In genomic region chr1:165162671-165163241, GRCh38 we compare ENCODE assay signal across 9 cellular contexts.
DNase-seq lines count a peak whose midpoint lies in the region; ATAC-seq, FAIRE-seq and TF ChIP-seq lines count a peak whose summit lies in the region.
"Had no signal": no experiment of that assay in that cellular context is flagged by ENCODE, and none has a peak within 500 bp of the region (broad histone marks: within the 10 kb centered on the region; RNA-seq: fewer than 3 reads in every experiment).

No MANE protein-coding gene starts in this region.

- H2BK15ac ChIP-seq in neuronal stem cell (ENCODE audit: low read length) = peak overlapping the region; percentile 30

- no peak overlapping the region for H4K8ac ChIP-seq in neuronal stem cell (ENCODE audit: low read depth, low read length)

- H3K9ac ChIP-seq in neuronal stem cell (ENCODE audit: low read depth, low read length, poor library complexity) = no peak overlapping the region

- peak overlapping the region; percentile 41 for H3K18ac ChIP-seq in neuronal stem cell (ENCODE audit: low read length)

- no peak for ATAC-seq in activated CD8-positive, alpha-beta memory T cell treated with anti-CD3 and anti-CD28 coated beads, Interleukin-2, amount 10 ng/mL, durations not matched to agents 7 days and 5 days

- no peak overlapping the region for H2BK5ac ChIP-seq in neuronal stem cell (ENCODE audit: low read length)

- no peak overlapping the region for H3K23ac ChIP-seq in neuronal stem cell (ENCODE audit: low read depth, low read length, poor library complexity)

- no peak overlapping the region for H3K4me3 ChIP-seq in neuronal stem cell (ENCODE audit: low read length in 2 of 2)

- no peak for TF ChIP-seq CTCF in D721Med (IDR thresholded peaks at IDR 0.05; ENCODE audit: insufficient read depth, missing control alignments)

- no peak overlapping the region for H3K4me3 Mint-ChIP-seq in activated CD8-positive, alpha-beta memory T cell treated with anti-CD3 and anti-CD28 coated beads, Interleukin-2, amount 10 ng/mL, durations not matched to agents 7 days and 5 days
- H3K4me3 Mint-ChIP-seq in activated T-helper 2 cell treated with anti-CD3 and anti-CD28 coated beads, Interferon-gamma antibody, Interleukin-2, Interleukin-4, amounts not matched to agents 10 μg/mL and 5 μg/mL and 100 μg/mL, durations not matched to agents 14 hours and 24 hours and 36 hours (ENCODE audit: low read depth) = no peak overlapping the region

- H3K79me1 ChIP-seq in neuronal stem cell (ENCODE audit: low read depth, low read length) = no peaks in the 10 kb centered on the region

- peak; percentile 79 for DNase-seq in DMS79 (lab: John Stamatoyannopoulos, UW)
- peak; percentile 79 to 96 for DNase-seq in NCI-H187 (lab: John Stamatoyannopoulos, UW)
- DNase-seq in SK-N-DZ (ENCODE audit: low spot score) = peak; percentile 47
- no peak for DNase-seq in neuronal stem cell (ENCODE audit: low spot score)
- DNase-seq in activated CD8-positive, alpha-beta memory T cell treated with anti-CD3 and anti-CD28 coated beads, Interleukin-2, amount 10 ng/mL, durations not matched to agents 7 days and 5 days = no peak
- DNase-seq in KG1 (lab: John Stamatoyannopoulos, UW) = no peak
- no peak for DNase-seq in D721Med (ENCODE audit: insufficient read length, low spot score)
- DNase-seq in activated T-helper 2 cell treated with anti-CD3 and anti-CD28 coated beads, Interferon-gamma antibody, Interleukin-2, Interleukin-4, amounts not matched to agents 10 μg/mL and 5 μg/mL and 100 μg/mL, durations not matched to agents 14 hours and 24 hours and 36 hours (ENCODE audit: low spot score) = no peak
- DNase-seq: occipital lobe had no signal

- H3K9me3 Mint-ChIP-seq in activated CD8-positive, alpha-beta memory T cell treated with anti-CD3 and anti-CD28 coated beads, Interleukin-2, amount 10 ng/mL, durations not matched to agents 7 days and 5 days (ENCODE audit: low read depth) = no peaks in the 10 kb centered on the region
- H3K9me3 Mint-ChIP-seq in activated T-helper 2 cell treated with anti-CD3 and anti-CD28 coated beads, Interferon-gamma antibody, Interleukin-2, Interleukin-4, amounts not matched to agents 10 μg/mL and 5 μg/mL and 100 μg/mL, durations not matched to agents 14 hours and 24 hours and 36 hours = no peaks in the 10 kb centered on the region

- no peaks in the 10 kb centered on the region for H3K27me3 Mint-ChIP-seq in activated CD8-positive, alpha-beta memory T cell treated with anti-CD3 and anti-CD28 coated beads, Interleukin-2, amount 10 ng/mL, durations not matched to agents 7 days and 5 days
- H3K27me3 Mint-ChIP-seq in activated T-helper 2 cell treated with anti-CD3 and anti-CD28 coated beads, Interferon-gamma antibody, Interleukin-2, Interleukin-4, amounts not matched to agents 10 μg/mL and 5 μg/mL and 100 μg/mL, durations not matched to agents 14 hours and 24 hours and 36 hours (ENCODE audit: low read depth) = no peaks in the 10 kb centered on the region

- no peak overlapping the region for H2BK12ac ChIP-seq in neuronal stem cell (ENCODE audit: low read length)

- H3K27ac ChIP-seq in neuronal stem cell (replicated peaks; ENCODE audit: low read length) = no peak overlapping the region

- H2AK5ac ChIP-seq in neuronal stem cell (ENCODE audit: low read depth, low read length) = no peak overlapping the region

- H3K4me1 Mint-ChIP-seq in activated CD8-positive, alpha-beta memory T cell treated with anti-CD3 and anti-CD28 coated beads, Interleukin-2, amount 10 ng/mL, durations not matched to agents 7 days and 5 days = no peaks in the 10 kb centered on the region
- H3K4me1 Mint-ChIP-seq in activated T-helper 2 cell treated with anti-CD3 and anti-CD28 coated beads, Interferon-gamma antibody, Interleukin-2, Interleukin-4, amounts not matched to agents 10 μg/mL and 5 μg/mL and 100 μg/mL, durations not matched to agents 14 hours and 24 hours and 36 hours (ENCODE audit: low read depth) = no peaks in the 10 kb centered on the region

- no peak overlapping the region for H4K91ac ChIP-seq in neuronal stem cell (ENCODE audit: low read depth, low read length, poor library complexity)

- intact Hi-C loops in activated T-helper 2 cell treated with anti-CD3 and anti-CD28 coated beads, Interferon-gamma antibody, Interleukin-2, Interleukin-4, amounts not matched to agents 10 μg/mL and 5 μg/mL and 100 μg/mL, durations not matched to agents 14 hours and 24 hours and 36 hours (cut with micrococcal nuclease) = no loop called here

- H3K14ac ChIP-seq in neuronal stem cell (ENCODE audit: low read length) = no peak overlapping the region

- no peak overlapping the region for H3K4ac ChIP-seq in neuronal stem cell (ENCODE audit: low read length)

- H3K4me1 ChIP-seq in neuronal stem cell (ENCODE audit: control insufficient read depth in 2 of 2, insufficient read depth in 1 of 2, low read depth in 1 of 2, low read length in 2 of 2) = peaks cover 0 to 6% of the 10 kb centered on the region in 2 donors

- no peak overlapping the region for H3K4me2 ChIP-seq in neuronal stem cell (ENCODE audit: insufficient read depth, low read length, poor library complexity, severe bottlenecking)

- no peak overlapping the region for H2AFZ ChIP-seq in neuronal stem cell (ENCODE audit: low read length)

- H3K27me3 ChIP-seq in neuronal stem cell (ENCODE audit: control insufficient read depth in 3 of 3, insufficient read depth in 3 of 3, low read depth in 1 of 3, low read length in 3 of 3) = no peaks in the 10 kb centered on the region

- FAIRE-seq in D721Med (lab: Jason Lieb, UNC) = no peak

- no peak overlapping the region for H3K27ac Mint-ChIP-seq in activated CD8-positive, alpha-beta memory T cell treated with anti-CD3 and anti-CD28 coated beads, Interleukin-2, amount 10 ng/mL, durations not matched to agents 7 days and 5 days
- no peak overlapping the region for H3K27ac Mint-ChIP-seq in activated T-helper 2 cell treated with anti-CD3 and anti-CD28 coated beads, Interferon-gamma antibody, Interleukin-2, Interleukin-4, amounts not matched to agents 10 μg/mL and 5 μg/mL and 100 μg/mL, durations not matched to agents 14 hours and 24 hours and 36 hours

- H3K36me3 Mint-ChIP-seq in activated CD8-positive, alpha-beta memory T cell treated with anti-CD3 and anti-CD28 coated beads, Interleukin-2, amount 10 ng/mL, durations not matched to agents 7 days and 5 days = no peaks in the 10 kb centered on the region
- no peaks in the 10 kb centered on the region for H3K36me3 Mint-ChIP-seq in activated T-helper 2 cell treated with anti-CD3 and anti-CD28 coated beads, Interferon-gamma antibody, Interleukin-2, Interleukin-4, amounts not matched to agents 10 μg/mL and 5 μg/mL and 100 μg/mL, durations not matched to agents 14 hours and 24 hours and 36 hours (ENCODE audit: low read depth)

- no peaks in the 10 kb centered on the region for H3K36me3 ChIP-seq in neuronal stem cell (replicated peaks in 1 of 2; ENCODE audit: control insufficient read depth in 2 of 2, insufficient read depth in 2 of 2, low read length in 2 of 2)

- no peaks in the 10 kb centered on the region for H3K9me3 ChIP-seq in neuronal stem cell (replicated peaks in 1 of 2; ENCODE audit: control insufficient read depth in 2 of 2, insufficient read depth in 1 of 2, low read depth in 1 of 2, low read length in 2 of 2)

- no peak overlapping the region for H2BK120ac ChIP-seq in neuronal stem cell (ENCODE audit: low read depth, low read length)

- no CpG with 5 or more reads among the region's 11 CpGs for WGBS in neuronal stem cell (ENCODE audit: extremely low coverage in 2 of 2, insufficient read length in 2 of 2, insufficient replicate concordance in 1 of 2), 2 donors

- CTCF ChIA-PET in activated CD8-positive, alpha-beta memory T cell treated with anti-CD3 and anti-CD28 coated beads, Interleukin-2, amount 10 ng/mL, durations not matched to agents 7 days and 5 days (lab: Charles Lee) = no interaction called here

Comparison
In these comparisons a context has a peak if more than half of its experiments do, and no peak if none do; other contexts are left out.
1. DNase-seq: peak in DMS79 (single experiment), NCI-H187 (2 of 2) and SK-N-DZ (single experiment); none in neuronal stem cell (single experiment), activated CD8-positive, alpha-beta memory T cell treated with anti-CD3 and anti-CD28 coated beads, Interleukin-2, amount 10 ng/mL, durations not matched to agents 7 days and 5 days (single experiment), KG1 (single experiment), D721Med (single experiment) and activated T-helper 2 cell treated with anti-CD3 and anti-CD28 coated beads, Interferon-gamma antibody, Interleukin-2, Interleukin-4, amounts not matched to agents 10 μg/mL and 5 μg/mL and 100 μg/mL, durations not matched to agents 14 hours and 24 hours and 36 hours (single experiment).